Comparison of ENCODE assay signal across 34 cellular contexts in the genomic region with DNA sequence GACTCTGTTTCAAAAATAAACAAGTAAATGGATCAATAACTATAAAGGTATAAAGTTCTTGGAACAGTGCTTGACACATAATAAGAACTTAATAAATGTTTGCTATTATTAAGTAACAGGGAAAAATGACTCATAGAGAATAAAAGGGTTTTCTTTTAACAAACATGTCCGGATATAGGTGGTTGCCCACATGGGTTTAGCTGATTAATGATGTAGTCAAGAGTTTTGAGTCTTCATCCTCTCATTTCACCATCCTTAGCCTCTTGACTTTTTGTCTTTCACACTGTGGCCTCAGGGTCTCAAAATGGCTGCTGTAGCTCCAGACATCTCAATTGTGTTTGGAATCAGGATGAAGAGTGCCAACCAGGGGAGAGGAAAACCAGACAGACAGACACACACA.
"Had no signal": no experiment of that assay in that cellular context is flagged by ENCODE, and none has a peak within 500 bp of the region (broad histone marks: within the 10 kb centered on the region; RNA-seq: fewer than 3 reads in every experiment).

No MANE protein-coding gene starts in this region.

- FAIRE-seq: endometrium, kidney, TTC549 had no signal

- H2AFZ ChIP-seq: hepatocyte had no signal

- H3K9ac ChIP-seq: SK-N-SH had no signal

- H3K9me2 ChIP-seq: SK-N-SH had no signal

- H3K36me3 ChIP-seq: adrenal gland, cardiac muscle cell, colonic mucosa, gastrocnemius medialis, right lobe of liver, uterus had no signal

- H3K36me3 Mint-ChIP-seq: mesothelial cell of epicardium, type B pancreatic cell had no signal

- H3K27me3 ChIP-seq: adrenal gland, body of pancreas, cardiac muscle cell, colonic mucosa, hepatocyte, right lobe of liver, uterus had no signal

- H3K9me3 ChIP-seq: adrenal gland, body of pancreas, colonic mucosa, gastrocnemius medialis, right lobe of liver, SK-N-SH, uterus had no signal

- H3K4me2 ChIP-seq: hepatocyte, SK-N-SH had no signal

- H3K27ac Mint-ChIP-seq: activated CD4-positive, alpha-beta T cell treated with anti-CD3 and anti-CD28 coated beads, Interleukin-2, amount 10 ng/mL, durations not matched to agents 7 days and 5 days; activated naive CD4-positive, alpha-beta T cell treated with anti-CD3 and anti-CD28 coated beads for 36 hours; activated naive CD8-positive, alpha-beta T cell treated with anti-CD3 and anti-CD28 coated beads for 36 hours; activated T-cell treated with anti-CD3 and anti-CD28 coated beads, Interleukin-2, amount 50 U/mL, for 72 hours; mesothelial cell of epicardium; stimulated activated naive CD8-positive, alpha-beta T cell treated with anti-CD3 and anti-CD28 coated beads, Interleukin-15, Interleukin-2, amounts not matched to agents 100 ng/mL and 50 ng/mL, for 24 hours; T-helper 1 cell treated with Interleukin-12 subunit alpha and Interleukin-12 subunit beta and Interleukin-4 antibody, amounts not matched to agents 30 μg/mL and 1 μg/mL, for 36 hours; type B pancreatic cell had no signal

- DNase-seq: activated CD4-positive, alpha-beta T cell treated with anti-CD3 and anti-CD28 coated beads, Interleukin-2, amount 10 ng/mL, durations not matched to agents 7 days and 5 days; activated CD4-positive, CD25-positive, alpha-beta regulatory T cell treated with anti-CD3 and anti-CD28 coated beads, Interleukin-2, amount 50 U/mL, for 72 hours; activated effector memory CD4-positive, alpha-beta T cell treated with anti-CD3 and anti-CD28 coated beads, Interleukin-2, amount 50 U/mL, for 16 hours; activated naive CD4-positive, alpha-beta T cell treated with anti-CD3 and anti-CD28 coated beads for 36 hours; activated naive CD8-positive, alpha-beta T cell treated with anti-CD3 and anti-CD28 coated beads for 36 hours; activated T-cell treated with anti-CD3 and anti-CD28 coated beads, Interleukin-2, amount 50 U/mL, for 72 hours; adrenal gland; aorta; body of pancreas; cerebellar nuclear complex; colonic mucosa; effector CD8-positive, alpha-beta T cell; gastrocnemius medialis; glutamatergic neuron; kidney; left colon; naive thymus-derived CD4-positive, alpha-beta T cell; posterior cingulate gyrus; right lobe of liver; SK-N-SH; stimulated activated CD4-positive, alpha-beta T cell treated with anti-CD3 and anti-CD28 coated beads, Interleukin-2, amount 100 ng/mL, for 48 hours; substantia nigra; SW 1271; T-helper 9 cell; uterus had no signal

- H3K4me3 ChIP-seq: adrenal gland, body of pancreas, cardiac muscle cell, colonic mucosa, gastrocnemius medialis, hepatocyte, right lobe of liver, uterus had no signal

- H3K79me2 ChIP-seq: hepatocyte had no signal

- H3K4me3 Mint-ChIP-seq: activated CD4-positive, alpha-beta T cell treated with anti-CD3 and anti-CD28 coated beads, Interleukin-2, amount 10 ng/mL, durations not matched to agents 7 days and 5 days; activated naive CD4-positive, alpha-beta T cell treated with anti-CD3 and anti-CD28 coated beads for 36 hours; activated naive CD8-positive, alpha-beta T cell treated with anti-CD3 and anti-CD28 coated beads for 36 hours; activated T-cell treated with anti-CD3 and anti-CD28 coated beads, Interleukin-2, amount 50 U/mL, for 72 hours; mesothelial cell of epicardium; naive thymus-derived CD4-positive, alpha-beta T cell; stimulated activated naive CD8-positive, alpha-beta T cell treated with anti-CD3 and anti-CD28 coated beads, Interleukin-15, Interleukin-2, amounts not matched to agents 100 ng/mL and 50 ng/mL, for 24 hours; T-helper 1 cell treated with Interleukin-12 subunit alpha and Interleukin-12 subunit beta and Interleukin-4 antibody, amounts not matched to agents 30 μg/mL and 1 μg/mL, for 36 hours; type B pancreatic cell had no signal

- H3K9me3 Mint-ChIP-seq: activated naive CD4-positive, alpha-beta T cell treated with anti-CD3 and anti-CD28 coated beads for 36 hours had no signal

- H3K4me1 Mint-ChIP-seq: activated CD4-positive, alpha-beta T cell treated with anti-CD3 and anti-CD28 coated beads, Interleukin-2, amount 10 ng/mL, durations not matched to agents 7 days and 5 days; mesothelial cell of epicardium had no signal

- H3K27ac ChIP-seq: adrenal gland, body of pancreas, cardiac muscle cell, colonic mucosa, gastrocnemius medialis, hepatocyte, right lobe of liver, uterus, VCaP had no signal

- H3K4me1 ChIP-seq: adrenal gland, body of pancreas, colonic mucosa, gastrocnemius medialis, right lobe of liver, uterus had no signal

- ATAC-seq: body of pancreas; gastrocnemius medialis; left colon; naive thymus-derived CD4-positive, alpha-beta T cell; right lobe of liver had no signal
